In genomic region chr10:112565434-112566053, GRCh38 we compare ENCODE assay signal across 8 cellular contexts.
DNase-seq lines count a peak whose midpoint lies in the region; ATAC-seq and TF ChIP-seq lines count a peak whose summit lies in the region.

No MANE protein-coding gene starts in this region.

- no peaks in the 10 kb centered on the region for H3K4me1 ChIP-seq in PC-9 (replicated peaks; ENCODE audit: insufficient read depth)

- TF ChIP-seq CTCF in LNCAP (IDR thresholded peaks at IDR 0.05) (peak; percentile 83), PC-9 (conservative IDR thresholded peaks at IDR 0.05) (peak; percentile 73)

- H3K4me3 ChIP-seq in PC-9, result no peak overlapping the region

- no peaks in the 10 kb centered on the region for H3K9me3 Mint-ChIP-seq in activated CD4-positive, alpha-beta T cell treated with anti-CD3 and anti-CD28 coated beads, Interleukin-2, amount 10 ng/mL, durations not matched to agents 24 days and 14 days
- H3K9me3 Mint-ChIP-seq in effector memory CD8-positive, alpha-beta T cell, result no peaks in the 10 kb centered on the region

- no peaks in the 10 kb centered on the region for H3K9me2 ChIP-seq in PC-9 (ENCODE audit: insufficient read depth)

- H3K36me3 Mint-ChIP-seq in activated CD4-positive, alpha-beta T cell treated with anti-CD3 and anti-CD28 coated beads, Interleukin-2, amount 10 ng/mL, durations not matched to agents 24 days and 14 days (ENCODE audit: low read depth), result no peaks in the 10 kb centered on the region
- no peaks in the 10 kb centered on the region for H3K36me3 Mint-ChIP-seq in effector memory CD8-positive, alpha-beta T cell (ENCODE audit: insufficient read depth)

- no peaks in the 10 kb centered on the region for H3K27me3 Mint-ChIP-seq in activated CD4-positive, alpha-beta T cell treated with anti-CD3 and anti-CD28 coated beads, Interleukin-2, amount 10 ng/mL, durations not matched to agents 24 days and 14 days
- no peaks in the 10 kb centered on the region for H3K27me3 Mint-ChIP-seq in effector memory CD8-positive, alpha-beta T cell

- DNase-seq in activated CD4-positive, alpha-beta T cell treated with anti-CD3 and anti-CD28 coated beads, Interleukin-2, amount 10 ng/mL, durations not matched to agents 24 days and 14 days, result peak; percentile 74
- no peak for DNase-seq in activated CD4-positive, alpha-beta T cell treated with anti-CD3 and anti-CD28 coated beads, Interleukin-2, amount 50 U/mL, for 48 hours
- peak; percentile 20 to 56 for DNase-seq in PC-9
- peak in 2 of 3 experiments; percentile 5 to 23 for DNase-seq in effector memory CD8-positive, alpha-beta T cell
- DNase-seq in medulla oblongata (ENCODE audit: extremely low spot score), result peak; percentile 83
- DNase-seq in central memory CD4-positive, alpha-beta T cell, result no peak

- no peak for ATAC-seq in effector memory CD8-positive, alpha-beta T cell (replicated peaks)
- ATAC-seq in GM18868 (IDR thresholded peaks at IDR 0.05; ENCODE audit: unreplicated experiment), result no peak

- H3K27me3 ChIP-seq in PC-9 (ENCODE audit: insufficient read depth, low read depth), result no peaks in the 10 kb centered on the region

- H3K4me3 Mint-ChIP-seq in activated CD4-positive, alpha-beta T cell treated with anti-CD3 and anti-CD28 coated beads, Interleukin-2, amount 10 ng/mL, durations not matched to agents 24 days and 14 days, result no peak overlapping the region
- no peak overlapping the region for H3K4me3 Mint-ChIP-seq in effector memory CD8-positive, alpha-beta T cell

- H3K9me3 ChIP-seq in PC-9 (ENCODE audit: insufficient read depth, low read depth), result no peaks in the 10 kb centered on the region

- no peaks in the 10 kb centered on the region for H4K20me1 ChIP-seq in PC-9 (ENCODE audit: insufficient read depth)

- no peak overlapping the region for H3K27ac ChIP-seq in PC-9

- no peaks in the 10 kb centered on the region for H3F3A ChIP-seq in PC-9 (ENCODE audit: insufficient read depth, low read depth)

- no peaks in the 10 kb centered on the region for H3K79me2 ChIP-seq in PC-9 (ENCODE audit: low read depth)

- no peak overlapping the region for H3K27ac Mint-ChIP-seq in activated CD4-positive, alpha-beta T cell treated with anti-CD3 and anti-CD28 coated beads, Interleukin-2, amount 10 ng/mL, durations not matched to agents 24 days and 14 days
- no peak overlapping the region for H3K27ac Mint-ChIP-seq in effector memory CD8-positive, alpha-beta T cell

- BruUV-seq in PC-9 (replicated peaks; lab: Mats Ljungman, UMichigan), result no TSS peak

- no peaks in the 10 kb centered on the region for H3K36me3 ChIP-seq in PC-9 (ENCODE audit: low read depth)

- no peak overlapping the region for H2AFZ ChIP-seq in PC-9

- intact Hi-C loops in activated CD4-positive, alpha-beta T cell treated with anti-CD3 and anti-CD28 coated beads, Interleukin-2, amount 10 ng/mL, durations not matched to agents 24 days and 14 days (cut with micrococcal nuclease), result loop anchor here (10.0 kb wide), 1 partner anchor 819 kb away; no protein-coding TSS in a partner anchor
- intact Hi-C loops in PC-9 (cut with micrococcal nuclease; ENCODE audit: unreplicated experiment), result loop anchor here (1.0 to 10.0 kb wide), 3 partner anchors 389 to 732 kb away; partner anchors contain the start of gene TCF7L2

- H3K4me2 ChIP-seq in PC-9, result no peak overlapping the region

- CTCF ChIA-PET in PC-9 (lab: Charles Lee), result interaction anchor here (0.6 kb wide), 1 partner anchor 104 kb away, joined by 3 read pairs; no protein-coding TSS in a partner anchor

- H3K4me1 Mint-ChIP-seq in activated CD4-positive, alpha-beta T cell treated with anti-CD3 and anti-CD28 coated beads, Interleukin-2, amount 10 ng/mL, durations not matched to agents 24 days and 14 days, result no peaks in the 10 kb centered on the region
- no peaks in the 10 kb centered on the region for H3K4me1 Mint-ChIP-seq in effector memory CD8-positive, alpha-beta T cell (ENCODE audit: low read depth in 2 of 2)

- POLR2A ChIA-PET in PC-9 (lab: Charles Lee; ENCODE audit: unreplicated experiment), result no interaction called here

Comparison
In these comparisons a context has a peak if more than half of its experiments do, and no peak if none do; other contexts are left out.
1. DNase-seq: peak in activated CD4-positive, alpha-beta T cell treated with anti-CD3 and anti-CD28 coated beads, Interleukin-2, amount 10 ng/mL, durations not matched to agents 24 days and 14 days (single experiment), PC-9 (2 of 2), effector memory CD8-positive, alpha-beta T cell (2 of 3) and medulla oblongata (single experiment); none in activated CD4-positive, alpha-beta T cell treated with anti-CD3 and anti-CD28 coated beads, Interleukin-2, amount 50 U/mL, for 48 hours (0 of 2) and central memory CD4-positive, alpha-beta T cell (single experiment).